Comparison of ENCODE assay signal across 9 cellular contexts in genomic region chr16:67667434-67667816, GRCh38. TPM values are rescaled to one million over a fixed set of nuclear protein-coding genes. Genes with fewer than 3 reads are reported as not detected.
DNase-seq lines count a peak whose midpoint lies in the region; ATAC-seq, FAIRE-seq and TF ChIP-seq lines count a peak whose summit lies in the region.
"Had no signal": no experiment of that assay in that cellular context is flagged by ENCODE, and none has a peak within 500 bp of the region (broad histone marks: within the 10 kb centered on the region; RNA-seq: fewer than 3 reads in every experiment).

No MANE protein-coding gene starts in this region.

- intact Hi-C loops in right cardiac atrium (cut with DNase I): loop anchor here (2.0 to 10.0 kb wide), 4 partner anchors 103 to 147 kb away; partner anchors contain the start of genes CTCF (in 3 of the 4) and RIPOR1 (in 1 of the 4)

- no peak for TF ChIP-seq CTCF in GM13977 (IDR thresholded peaks at IDR 0.05; ENCODE audit: extremely low read depth, insufficient read depth, missing control alignments)
- no peak for TF ChIP-seq CTCF in WTC11 (IDR thresholded peaks at IDR 0.05)
- no peak for TF ChIP-seq CTCF in smooth muscle cell (IDR thresholded peaks at IDR 0.05; ENCODE audit: borderline replicate concordance, insufficient read depth, poor library complexity, severe bottlenecking)

- H3K4me2 ChIP-seq in smooth muscle cell: peak overlapping the region; percentile 98

- peaks cover 11% of the 10 kb centered on the region for H3K4me1 Mint-ChIP-seq in WTC11

- H3K27ac Mint-ChIP-seq in WTC11: no peak overlapping the region

- 31% methylated on average over 13 of the region's 13 CpGs for WGBS in right cardiac atrium
- 76% methylated on average over 9 of the region's 13 CpGs for WGBS in smooth muscle cell (ENCODE audit: low lambda C conversion rate)

- H3K9me3 ChIP-seq in right cardiac atrium (ENCODE audit: control insufficient read depth, low read length) (no peaks in the 10 kb centered on the region), smooth muscle cell (replicated peaks; ENCODE audit: low read depth) (no peaks in the 10 kb centered on the region)

- H3K27ac ChIP-seq in right cardiac atrium (ENCODE audit: low read length) (peak overlapping the region; percentile 75), smooth muscle cell (ENCODE audit: low read depth) (no peak overlapping the region)

- no peak for FAIRE-seq in HTR-8/SVneo (lab: Jason Lieb, UNC)
- FAIRE-seq: islet of Langerhans had no signal

- no peaks in the 10 kb centered on the region for H3K36me3 ChIP-seq in smooth muscle cell (ENCODE audit: low read depth)

- peak overlapping the region; percentile 84 for H3K4me3 Mint-ChIP-seq in WTC11

- POLR2A ChIA-PET in WTC11 (lab: Charles Lee): no interaction called here

- no peaks in the 10 kb centered on the region for H3K9me3 Mint-ChIP-seq in WTC11

- H3K4me3 ChIP-seq in right cardiac atrium (ENCODE audit: low read length): peak overlapping the region; percentile 77
- H3K4me3 ChIP-seq in smooth muscle cell: peak overlapping the region; percentile 97

- H3K4me1 ChIP-seq in right cardiac atrium (ENCODE audit: control insufficient read depth, insufficient read depth, low read length) (peaks cover 5% of the 10 kb centered on the region), smooth muscle cell (ENCODE audit: low read depth) (peaks cover 10% of the 10 kb centered on the region)

- no peaks in the 10 kb centered on the region for H4K20me1 ChIP-seq in smooth muscle cell (ENCODE audit: low read depth)

- ATAC-seq in WTC11 (no peak), right cardiac atrium (no peak), HG03342 (IDR thresholded peaks at IDR 0.05; ENCODE audit: unreplicated experiment) (no peak), GM19397 (IDR thresholded peaks at IDR 0.05; ENCODE audit: unreplicated experiment) (no peak), HG03159 (IDR thresholded peaks at IDR 0.05; ENCODE audit: unreplicated experiment) (no peak)

- no peaks in the 10 kb centered on the region for H3K79me2 ChIP-seq in smooth muscle cell (ENCODE audit: low read depth)

- peaks cover 6% of the 10 kb centered on the region for H3K27me3 Mint-ChIP-seq in WTC11 (ENCODE audit: low read depth)

- peak; percentile 28 for DNase-seq in GM13977 (ENCODE audit: low spot score)
- DNase-seq in WTC11 (ENCODE audit: low spot score): no peak
- DNase-seq in right cardiac atrium: no peak
- DNase-seq in smooth muscle cell (lab: John Stamatoyannopoulos, UW; ENCODE audit: unreplicated experiment): no peak
- no peak for DNase-seq in HTR-8/SVneo (ENCODE audit: insufficient read length, low spot score)

- CTCF ChIA-PET in WTC11 (lab: Charles Lee): interaction anchor here (0.6 to 10.3 kb wide), 21 partner anchors 14 to 383 kb away, joined by 3 to 137 read pairs (median 4); partner anchors contain the start of genes ATP6V0D1, CARMIL2, CENPT and GFOD2

- H3F3A ChIP-seq in smooth muscle cell (ENCODE audit: low read depth): no peaks in the 10 kb centered on the region

- H2AFZ ChIP-seq in smooth muscle cell (ENCODE audit: low read depth): no peak overlapping the region

- no peaks in the 10 kb centered on the region for H3K27me3 ChIP-seq in right cardiac atrium (ENCODE audit: control insufficient read depth, insufficient read depth)
- no peaks in the 10 kb centered on the region for H3K27me3 ChIP-seq in smooth muscle cell (ENCODE audit: low read depth)

- no peak overlapping the region for H3K9ac ChIP-seq in smooth muscle cell (ENCODE audit: low read depth)

- in situ Hi-C loops in GM13977 (cut with MboI; ENCODE audit: low pct_unique_long_range_greater_than_20kb, low sequenced_read_pairs, unreplicated experiment): no loop called here

- no peaks in the 10 kb centered on the region for H3K36me3 Mint-ChIP-seq in WTC11

TF ChIP-seq in WTC11, 78 proteins besides CTCF, POLR2A, EP300 and RAD21:
- TF ChIP-seq CBFB (CRISPR knock-in tag; IDR thresholded peaks at IDR 0.05; ENCODE audit: low read depth) (no peak), ZNF671 (CRISPR knock-in tag; IDR thresholded peaks at IDR 0.05) (no peak), OVOL2 (CRISPR knock-in tag; IDR thresholded peaks at IDR 0.05; ENCODE audit: borderline replicate concordance) (no peak), PREB (CRISPR knock-in tag; IDR thresholded peaks at IDR 0.05; ENCODE audit: borderline replicate concordance) (no peak), NR3C1 (CRISPR knock-in tag; conservative IDR thresholded peaks at IDR 0.05; ENCODE audit: low read depth) (no peak), E2F1 (CRISPR knock-in tag; IDR thresholded peaks at IDR 0.05) (no peak)

RNA-seq across cellular contexts. Expression of gene C16orf86, which starts 0.8 kb away (rescaled TPM):
- total RNA-seq in WTC11 (2021) (4.1 to 5.4 TPM (median 4.9 TPM) in 3 replicates), right cardiac atrium (1 to 10 TPM; 3.9 to 6.2 (median 4.9) TPM), smooth muscle cell (3.4 and 6.9 TPM in 2 replicates)
- polyA plus RNA-seq in right cardiac atrium (6.0 TPM), smooth muscle cell (3.9 and 8.5 TPM in 2 replicates)

RNA-seq across cellular contexts. Expression of gene ENKD1, which starts 0.9 kb away (rescaled TPM):
- 10.3 to 11.9 TPM (median 11.7 TPM) in 3 replicates for total RNA-seq in WTC11 (2021)
- total RNA-seq in right cardiac atrium: 10 to 100 TPM in 2 of 4 donors, 1 to 10 TPM in 2; 8.6 to 11.1 (median 9.5) TPM
- 12.9 TPM for polyA plus RNA-seq in right cardiac atrium
- 8.2 and 9.8 TPM in 2 replicates for total RNA-seq in smooth muscle cell
- 14.2 and 19.0 TPM in 2 replicates for polyA plus RNA-seq in smooth muscle cell

RNA-seq across cellular contexts. Expression of gene PARD6A, which starts 6.7 kb away (rescaled TPM):
- total RNA-seq in WTC11 (2021) (17.1 to 18.5 TPM (median 17.4 TPM) in 3 replicates), right cardiac atrium (1 to 10 TPM; 3.4 to 3.5 (median 3.5) TPM), smooth muscle cell (0.36 TPM in 1 of 2 replicates, not detected in the other)
- polyA plus RNA-seq in right cardiac atrium (3.1 TPM), smooth muscle cell (0.58 and 2.0 TPM in 2 replicates)

RNA-seq across cellular contexts. Expression of gene ACD, which starts 7.4 kb away (rescaled TPM):
- total RNA-seq in WTC11 (2021) (38.1 to 41.3 TPM (median 40.7 TPM) in 3 replicates), right cardiac atrium (10 to 100 TPM in 2 of 4 donors, 1 to 10 TPM in 2; 7.9 to 10.9 (median 9.4) TPM), smooth muscle cell (16.5 and 21.9 TPM in 2 replicates)
- polyA plus RNA-seq in right cardiac atrium (9.9 TPM), smooth muscle cell (31.7 and 45.2 TPM in 2 replicates)

RNA-seq across cellular contexts. Expression of gene CARMIL2, which starts 22.5 kb away (rescaled TPM):
- total RNA-seq in WTC11 (2021): 33.3 to 42.3 TPM (median 38.3 TPM) in 3 replicates
- 1 to 10 TPM in 2 of 4 donors, under 1 TPM in 2; 0.65 to 1.2 (median 1.0) TPM for total RNA-seq in right cardiac atrium
- polyA plus RNA-seq in right cardiac atrium: 0.66 TPM
- total RNA-seq in smooth muscle cell: 0.18 and 0.76 TPM in 2 replicates
- polyA plus RNA-seq in smooth muscle cell: 1.2 and 1.9 TPM in 2 replicates
